Comparison of ENCODE assay signal across 29 cellular contexts in genomic region chr6:95413789-95414188, GRCh38.
DNase-seq lines count a peak whose midpoint lies in the region; ATAC-seq, FAIRE-seq and TF ChIP-seq lines count a peak whose summit lies in the region.
"Had no signal": no experiment of that assay in that cellular context is flagged by ENCODE, and none has a peak within 500 bp of the region (broad histone marks: within the 10 kb centered on the region; RNA-seq: fewer than 3 reads in every experiment).

No MANE protein-coding gene starts in this region.

- H3K27me3 Mint-ChIP-seq in endodermal cell (ENCODE audit: insufficient read depth) = no peaks in the 10 kb centered on the region
- H3K27me3 Mint-ChIP-seq in stimulated activated naive CD8-positive, alpha-beta T cell treated with anti-CD3 and anti-CD28 coated beads, Interleukin-15, amount 100 ng/mL, for 72 hours = no peaks in the 10 kb centered on the region
- H3K27me3 Mint-ChIP-seq: T-cell had no signal

- TF ChIP-seq CTCF in endodermal cell (conservative IDR thresholded peaks at IDR 0.05) (peak; percentile 45), suprapubic skin (IDR thresholded peaks at IDR 0.05) (no peak)

- H3K27ac Mint-ChIP-seq in endodermal cell = no peak overlapping the region
- no peak overlapping the region for H3K27ac Mint-ChIP-seq in stimulated activated naive CD8-positive, alpha-beta T cell treated with anti-CD3 and anti-CD28 coated beads, Interleukin-15, amount 100 ng/mL, for 72 hours
- H3K27ac Mint-ChIP-seq: CD8-positive, alpha-beta T cell; T-cell had no signal

- no peak overlapping the region for H3K4me3 Mint-ChIP-seq in endodermal cell
- H3K4me3 Mint-ChIP-seq in stimulated activated naive CD8-positive, alpha-beta T cell treated with anti-CD3 and anti-CD28 coated beads, Interleukin-15, amount 100 ng/mL, for 72 hours = no peak overlapping the region
- H3K4me3 Mint-ChIP-seq: CD8-positive, alpha-beta T cell; T-cell had no signal

- whole genome bisulfite sequencing in endodermal cell (ENCODE audit: insufficient coverage in 1 of 2, insufficient read length in 1 of 2), 2 experiments = 100% methylated on average over 1 of the region's 2 CpGs; no CpG with 5 or more reads in 1 of the 2 experiments
- 64% methylated on average over 2 of the region's 2 CpGs for WGBS in suprapubic skin

- H3K4me3 ChIP-seq in endodermal cell (ENCODE audit: low read length) (no peak overlapping the region), suprapubic skin (no peak overlapping the region)
- H3K4me3 ChIP-seq: BLaER1 treated with 17β-estradiol and CSF1 and Interleukin-3, amounts not matched to agents 10 nM and 100 nM; HAP-1 had no signal

- no peak for TF ChIP-seq POLR2A in suprapubic skin (IDR thresholded peaks at IDR 0.05)

- FAIRE-seq in urothelium cell line (lab: Jason Lieb, UNC) = no peak
- FAIRE-seq: HTR-8/SVneo had no signal

- H3K9ac ChIP-seq in endodermal cell (ENCODE audit: extremely low read depth, low read length, poor library complexity, severe bottlenecking) = no peak overlapping the region
- H3K9ac ChIP-seq: BLaER1 treated with 17β-estradiol and CSF1 and Interleukin-3, amounts not matched to agents 10 nM and 100 nM; KMS-11; SK-N-SH had no signal

- H3K4me1 ChIP-seq in endodermal cell (ENCODE audit: control insufficient read depth, insufficient read depth, low read length) = no peaks in the 10 kb centered on the region
- H3K4me1 ChIP-seq in suprapubic skin = no peaks in the 10 kb centered on the region
- H3K4me1 ChIP-seq: BLaER1 treated with 17β-estradiol and CSF1 and Interleukin-3, amounts not matched to agents 10 nM and 100 nM; HAP-1 had no signal

- ATAC-seq in stimulated activated naive CD8-positive, alpha-beta T cell treated with anti-CD3 and anti-CD28 coated beads, Interleukin-15, amount 100 ng/mL, for 72 hours = no peak
- no peak for ATAC-seq in SK-N-SH treated with all-trans-retinoic acid at 6 μM for 48 hours
- ATAC-seq: CD8-positive, alpha-beta T cell; PC-3; T-cell had no signal

- H3K36me3 ChIP-seq in endodermal cell (ENCODE audit: control insufficient read depth, insufficient read depth, low read length) (peaks cover 34% of the 10 kb centered on the region), suprapubic skin (no peaks in the 10 kb centered on the region)
- H3K36me3 ChIP-seq: BLaER1 treated with 17β-estradiol and CSF1 and Interleukin-3, amounts not matched to agents 10 nM and 100 nM; HAP-1 had no signal

- no peaks in the 10 kb centered on the region for H3K27me3 ChIP-seq in endodermal cell (ENCODE audit: control insufficient read depth, insufficient read depth, low read length, poor library complexity, severe bottlenecking)
- no peaks in the 10 kb centered on the region for H3K27me3 ChIP-seq in suprapubic skin
- H3K27me3 ChIP-seq: BLaER1 treated with 17β-estradiol and CSF1 and Interleukin-3, amounts not matched to agents 10 nM and 100 nM had no signal

- peaks cover 22% of the 10 kb centered on the region for H3K36me3 Mint-ChIP-seq in endodermal cell (ENCODE audit: low read depth)
- H3K36me3 Mint-ChIP-seq: CD8-positive, alpha-beta T cell; T-cell had no signal

- TF ChIP-seq EP300 in suprapubic skin (IDR thresholded peaks at IDR 0.05) = no peak

- peaks cover 13% of the 10 kb centered on the region for H3K9me3 Mint-ChIP-seq in endodermal cell
- peaks cover 0 to 4% of the 10 kb centered on the region in 2 donors for H3K9me3 Mint-ChIP-seq in stimulated activated naive CD8-positive, alpha-beta T cell treated with anti-CD3 and anti-CD28 coated beads, Interleukin-15, amount 100 ng/mL, for 72 hours
- H3K9me3 Mint-ChIP-seq: CD8-positive, alpha-beta T cell had no signal

- H3K9me3 ChIP-seq in endodermal cell (ENCODE audit: control insufficient read depth, low read length) (peaks cover 25% of the 10 kb centered on the region), suprapubic skin (no peaks in the 10 kb centered on the region)
- H3K9me3 ChIP-seq: BLaER1 treated with 17β-estradiol and CSF1 and Interleukin-3, amounts not matched to agents 10 nM and 100 nM; HAP-1; SK-N-SH had no signal

- peaks cover 5% of the 10 kb centered on the region for H3K4me1 Mint-ChIP-seq in endodermal cell
- H3K4me1 Mint-ChIP-seq in stimulated activated naive CD8-positive, alpha-beta T cell treated with anti-CD3 and anti-CD28 coated beads, Interleukin-15, amount 100 ng/mL, for 72 hours = no peaks in the 10 kb centered on the region
- H3K4me1 Mint-ChIP-seq: T-cell had no signal

- H3K27ac ChIP-seq in endodermal cell (ENCODE audit: low read depth, low read length) = no peak overlapping the region
- H3K27ac ChIP-seq in suprapubic skin = no peak overlapping the region
- H3K27ac ChIP-seq: 22Rv1; BLaER1 treated with 17β-estradiol and CSF1 and Interleukin-3, amounts not matched to agents 10 nM and 100 nM; KMS-11 had no signal

- DNase-seq in DMS 273 (lab: John Stamatoyannopoulos, UW; ENCODE audit: unreplicated experiment) (peak; percentile 6), DMS 273 treated with DMSO at 0.1 percent for 48 hours (lab: John Stamatoyannopoulos, UW) (no peak), NCI-H69 (lab: John Stamatoyannopoulos, UW) (peak; percentile 7), endodermal cell (no peak), urothelium cell line (ENCODE audit: low spot score) (peak; percentile 0), suprapubic skin (ENCODE audit: low spot score in 2 of 2) (no peak)
- no peak for DNase-seq in stimulated activated naive CD8-positive, alpha-beta T cell treated with anti-CD3 and anti-CD28 coated beads, Interleukin-15, amount 100 ng/mL, for 72 hours
- DNase-seq: ACHN; Calu3; CD8-positive, alpha-beta T cell; EL; GF-D8; IMR-90; NCI-H1048; NCI-H1417 treated with DMSO at 0.1 percent for 48 hours; NCI-H187; NCI-H446; NCI-H526; PC-3; RPMI8226; SHP77; SK-N-SH; T-cell had no signal

TF ChIP-seq in SK-N-SH treated with all-trans-retinoic acid at 6 μM for 48 hours, 23 proteins besides CTCF, POLR2A, EP300 and RAD21:
- no peak for TF ChIP-seq OSR1 (CRISPR knock-in tag; IDR thresholded peaks at IDR 0.05)
- TF ChIP-seq BACH2 (CRISPR knock-in tag; IDR thresholded peaks at IDR 0.05; ENCODE audit: borderline replicate concordance) = no peak
- TF ChIP-seq PATZ1 (CRISPR knock-in tag; IDR thresholded peaks at IDR 0.05; ENCODE audit: borderline replicate concordance) = no peak
- TF ChIP-seq CSRNP3 (CRISPR knock-in tag; IDR thresholded peaks at IDR 0.05) = no peak
- no peak for TF ChIP-seq ZNF565 (CRISPR knock-in tag; conservative IDR thresholded peaks at IDR 0.05; ENCODE audit: low read depth)
- no peak for TF ChIP-seq ISL1 (CRISPR knock-in tag; IDR thresholded peaks at IDR 0.05)
- no peak for TF ChIP-seq ESRRG (CRISPR knock-in tag; IDR thresholded peaks at IDR 0.05)
- TF ChIP-seq SNAI2 (CRISPR knock-in tag; IDR thresholded peaks at IDR 0.05) = no peak
- TF ChIP-seq ZNF70 (CRISPR knock-in tag; IDR thresholded peaks at IDR 0.05) = no peak
- TF ChIP-seq TOX (CRISPR knock-in tag; IDR thresholded peaks at IDR 0.05; ENCODE audit: borderline replicate concordance) = no peak
- TF ChIP-seq TCF4 (CRISPR knock-in tag; IDR thresholded peaks at IDR 0.05; ENCODE audit: borderline replicate concordance) = no peak
- TF ChIP-seq ZFP3 (CRISPR knock-in tag; IDR thresholded peaks at IDR 0.05) = no peak
- TF ChIP-seq RARB (CRISPR knock-in tag; IDR thresholded peaks at IDR 0.05) = no peak
- no peak for TF ChIP-seq ZFP30 (CRISPR knock-in tag; IDR thresholded peaks at IDR 0.05)

Comparison
In these comparisons a context has a peak if more than half of its experiments do, and no peak if none do; other contexts are left out.
1. DNase-seq: peak in DMS 273 (single experiment), NCI-H69 (single experiment) and urothelium cell line (single experiment); none in DMS 273 treated with DMSO at 0.1 percent for 48 hours (single experiment), endodermal cell (single experiment), stimulated activated naive CD8-positive, alpha-beta T cell treated with anti-CD3 and anti-CD28 coated beads, Interleukin-15, amount 100 ng/mL, for 72 hours (0 of 2) and suprapubic skin (0 of 2).